ENCODE assay signal across 8 cellular contexts in genomic region chr2:169798397-169798717, GRCh38. TPM values are rescaled to one million over a fixed set of nuclear protein-coding genes. Genes with fewer than 3 reads are reported as not detected.
DNase-seq lines count a peak whose midpoint lies in the region; ATAC-seq and TF ChIP-seq lines count a peak whose summit lies in the region.

No MANE protein-coding gene starts in this region.

- DNase-seq in T-helper 1 cell = no peak
- DNase-seq in activated CD8-positive, alpha-beta T cell treated with anti-CD3 and anti-CD28 coated beads, Interleukin-2, amount 10 ng/mL, durations not matched to agents 7 days and 5 days = no peak
- DNase-seq in HEK293T (ENCODE audit: extremely low spot score) = no peak
- no peak for DNase-seq in NK-92 (lab: John Stamatoyannopoulos, UW; ENCODE audit: unreplicated experiment)
- DNase-seq in HuH-7.5 (ENCODE audit: low spot score) = no peak

- H3K4me1 Mint-ChIP-seq in T-helper 1 cell treated with Interleukin-12 subunit alpha and Interleukin-12 subunit beta and Interleukin-4 antibody, amounts not matched to agents 30 μg/mL and 1 μg/mL, for 36 hours (ENCODE audit: low read depth) = peaks cover 19% of the 10 kb centered on the region
- peaks cover 25% of the 10 kb centered on the region for H3K4me1 Mint-ChIP-seq in activated CD8-positive, alpha-beta T cell treated with anti-CD3 and anti-CD28 coated beads, Interleukin-2, amount 10 ng/mL, durations not matched to agents 7 days and 5 days (ENCODE audit: low read depth)

- POLR2A ChIA-PET in activated CD8-positive, alpha-beta T cell treated with anti-CD3 and anti-CD28 coated beads, Interleukin-2, amount 10 ng/mL, durations not matched to agents 7 days and 5 days (lab: Charles Lee) = interaction anchor here (0.7 to 2.5 kb wide), 2 partner anchors 29 to 214 kb away, joined by 4 to 19 read pairs; partner anchors contain the start of gene UBR3
- POLR2A ChIA-PET in HEK293T (lab: Yijun Ruan, JAX) = interaction anchor here (0.7 to 1.2 kb wide), 6 partner anchors 8 to 289 kb away, joined by 3 to 7 read pairs (median 4); partner anchors contain the start of genes KLHL23, KLHL41 and UBR3

- peaks cover 10% of the 10 kb centered on the region for H3K27me3 Mint-ChIP-seq in T-helper 1 cell treated with Interleukin-12 subunit alpha and Interleukin-12 subunit beta and Interleukin-4 antibody, amounts not matched to agents 30 μg/mL and 1 μg/mL, for 36 hours (ENCODE audit: low read depth)
- H3K27me3 Mint-ChIP-seq in activated CD8-positive, alpha-beta T cell treated with anti-CD3 and anti-CD28 coated beads, Interleukin-2, amount 10 ng/mL, durations not matched to agents 7 days and 5 days (ENCODE audit: low read depth) = peaks cover 3% of the 10 kb centered on the region

- H3K36me3 ChIP-seq in iPS-20b (ENCODE audit: insufficient read depth, low read depth, low read length) (peaks cover 29% of the 10 kb centered on the region), stomach smooth muscle (ENCODE audit: control insufficient read depth in 2 of 2, insufficient read depth in 2 of 2, low read length in 2 of 2) (peaks cover 0 to 2% of the 10 kb centered on the region in 2 donors)

- peak overlapping the region; percentile 78 for H3K4me3 Mint-ChIP-seq in T-helper 1 cell treated with Interleukin-12 subunit alpha and Interleukin-12 subunit beta and Interleukin-4 antibody, amounts not matched to agents 30 μg/mL and 1 μg/mL, for 36 hours
- peak overlapping the region; percentile 80 for H3K4me3 Mint-ChIP-seq in activated CD8-positive, alpha-beta T cell treated with anti-CD3 and anti-CD28 coated beads, Interleukin-2, amount 10 ng/mL, durations not matched to agents 7 days and 5 days

- peak overlapping the region; percentile 72 for H3K27ac Mint-ChIP-seq in T-helper 1 cell treated with Interleukin-12 subunit alpha and Interleukin-12 subunit beta and Interleukin-4 antibody, amounts not matched to agents 30 μg/mL and 1 μg/mL, for 36 hours
- peak overlapping the region; percentile 83 for H3K27ac Mint-ChIP-seq in activated CD8-positive, alpha-beta T cell treated with anti-CD3 and anti-CD28 coated beads, Interleukin-2, amount 10 ng/mL, durations not matched to agents 7 days and 5 days

- H3K36me3 Mint-ChIP-seq in T-helper 1 cell treated with Interleukin-12 subunit alpha and Interleukin-12 subunit beta and Interleukin-4 antibody, amounts not matched to agents 30 μg/mL and 1 μg/mL, for 36 hours (ENCODE audit: low read depth) = peaks cover 12% of the 10 kb centered on the region
- H3K36me3 Mint-ChIP-seq in activated CD8-positive, alpha-beta T cell treated with anti-CD3 and anti-CD28 coated beads, Interleukin-2, amount 10 ng/mL, durations not matched to agents 7 days and 5 days (ENCODE audit: low read depth) = peaks cover 17% of the 10 kb centered on the region

- H3K27me3 ChIP-seq in iPS-20b (ENCODE audit: insufficient read depth, low read length) = no peaks in the 10 kb centered on the region
- H3K27me3 ChIP-seq in stomach smooth muscle (ENCODE audit: control insufficient read depth in 1 of 2, insufficient read depth in 2 of 2, low read length in 2 of 2) = no peaks in the 10 kb centered on the region

- ATAC-seq in activated CD8-positive, alpha-beta T cell treated with anti-CD3 and anti-CD28 coated beads, Interleukin-2, amount 10 ng/mL, durations not matched to agents 7 days and 5 days = no peak

- H3K9me3 ChIP-seq in iPS-20b (ENCODE audit: insufficient read depth, low read depth, low read length) (no peaks in the 10 kb centered on the region), stomach smooth muscle (ENCODE audit: control insufficient read depth in 2 of 2, low read length in 2 of 2) (no peaks in the 10 kb centered on the region)

- H3K9ac ChIP-seq in iPS-20b (ENCODE audit: low read depth, low read length) = peak overlapping the region; percentile 91; the same call in 1 of the 2 replicates
- H3K9ac ChIP-seq in stomach smooth muscle (ENCODE audit: low read length in 2 of 2) = peak overlapping the region; percentile 81 to 85

- no peak overlapping the region for H3K27ac ChIP-seq in iPS-20b (ENCODE audit: low read length)
- peak overlapping the region; percentile 76 for H3K27ac ChIP-seq in stomach smooth muscle (ENCODE audit: low read length)

- no peaks in the 10 kb centered on the region for H3K9me3 Mint-ChIP-seq in T-helper 1 cell treated with Interleukin-12 subunit alpha and Interleukin-12 subunit beta and Interleukin-4 antibody, amounts not matched to agents 30 μg/mL and 1 μg/mL, for 36 hours
- H3K9me3 Mint-ChIP-seq in activated CD8-positive, alpha-beta T cell treated with anti-CD3 and anti-CD28 coated beads, Interleukin-2, amount 10 ng/mL, durations not matched to agents 7 days and 5 days (ENCODE audit: insufficient read depth) = no peaks in the 10 kb centered on the region

- H3K4me3 ChIP-seq in iPS-20b (ENCODE audit: low read length) (peak overlapping the region; percentile 95), stomach smooth muscle (ENCODE audit: low read length in 2 of 2) (peak overlapping the region; percentile 61 to 90)

- H3K4me1 ChIP-seq in iPS-20b (ENCODE audit: insufficient read depth, low read length) = peaks cover 5% of the 10 kb centered on the region; the same call in 1 of the 2 replicates
- H3K4me1 ChIP-seq in stomach smooth muscle (ENCODE audit: control insufficient read depth, insufficient read depth, low read length) = no peaks in the 10 kb centered on the region

- CTCF ChIA-PET in activated CD8-positive, alpha-beta T cell treated with anti-CD3 and anti-CD28 coated beads, Interleukin-2, amount 10 ng/mL, durations not matched to agents 7 days and 5 days (lab: Charles Lee) = interaction anchor here (2.9 kb wide), 1 partner anchor 25 kb away, joined by 13 read pairs; no protein-coding TSS in a partner anchor
- CTCF ChIA-PET in HEK293T (lab: Yijun Ruan, JAX) = no interaction called here

TF ChIP-seq in HEK293T, 16 proteins besides CTCF, POLR2A, EP300 and RAD21:
- TF ChIP-seq FOXK2 (IDR thresholded peaks at IDR 0.05) (no peak), NFRKB (IDR thresholded peaks at IDR 0.05) (no peak), HDGF (IDR thresholded peaks at IDR 0.05; ENCODE audit: borderline replicate concordance) (no peak), BHLHE40 (IDR thresholded peaks at IDR 0.05; ENCODE audit: borderline replicate concordance) (no peak), FOXM1 (IDR thresholded peaks at IDR 0.05; ENCODE audit: borderline replicate concordance) (no peak), ZNF384 (IDR thresholded peaks at IDR 0.05) (no peak), ARNT (IDR thresholded peaks at IDR 0.05) (no peak), LEF1 (IDR thresholded peaks at IDR 0.05; ENCODE audit: borderline replicate concordance) (no peak)

RNA-seq across cellular contexts. Expression of gene SSB, which starts 0.3 kb away (rescaled TPM):
- 10 to 100 TPM; 86.0 to 86.9 TPM for total RNA-seq in activated CD8-positive, alpha-beta T cell treated with anti-CD3 and anti-CD28 coated beads, Interleukin-2, amount 10 ng/mL, durations not matched to agents 7 days and 5 days

RNA-seq across cellular contexts. Expression of gene METTL5, which starts 26.3 kb away (rescaled TPM):
- total RNA-seq in activated CD8-positive, alpha-beta T cell treated with anti-CD3 and anti-CD28 coated beads, Interleukin-2, amount 10 ng/mL, durations not matched to agents 7 days and 5 days = 10 to 100 TPM; 57.3 to 66.0 TPM

RNA-seq across cellular contexts. Expression of gene UBR3, which starts 28.9 kb away (rescaled TPM):
- 10 to 100 TPM; 20.8 to 21.5 TPM for total RNA-seq in activated CD8-positive, alpha-beta T cell treated with anti-CD3 and anti-CD28 coated beads, Interleukin-2, amount 10 ng/mL, durations not matched to agents 7 days and 5 days
